ENCODE assay signal across 8 cellular contexts in genomic region chr19:8412783-8413592, GRCh38. TPM values are rescaled to one million over a fixed set of nuclear protein-coding genes. Genes with fewer than 3 reads are reported as not detected.
A peak's percentile ranks its signal among the peaks of the same experiment; 100 is the strongest.
DNase-seq lines count a peak whose midpoint lies in the region; ATAC-seq and TF ChIP-seq lines count a peak whose summit lies in the region.

TSS of gene MARCHF2 (plus strand) at chr19:8413305. CDS start at chr19:8421841, 8,536 bp downstream.

- H3K27ac ChIP-seq in colonic mucosa: no peak within 1 kb of the TSS

- peak; percentile 65 to 96 (median 92) for DNase-seq in C1 segment of cervical spinal cord (lab: John Stamatoyannopoulos, UW)
- DNase-seq in NCI-H526 (lab: John Stamatoyannopoulos, UW): peak; percentile 77 to 97
- DNase-seq in activated CD4-positive, alpha-beta T cell treated with anti-CD3 and anti-CD28 coated beads for 48 hours: peak; percentile 96
- DNase-seq in colonic mucosa: peak; percentile 95
- peak; percentile 98 for DNase-seq in left lobe of liver (ENCODE audit: low spot score)
- DNase-seq in stimulated activated CD4-positive, alpha-beta T cell treated with anti-CD3 and anti-CD28 coated beads, Interleukin-2, amount 100 ng/mL, for 24 hours: peak; percentile 94 to 96

- H3K9me3 ChIP-seq in colonic mucosa: no peaks in the 10 kb centered on the region

- H3K4me3 ChIP-seq in colonic mucosa: peak within 1 kb of the TSS; percentile 88

- peak; percentile 35 for TF ChIP-seq CTCF in colonic mucosa (IDR thresholded peaks at IDR 0.05)

- H3K27me3 ChIP-seq in colonic mucosa: no peaks in the 10 kb centered on the region

- H3K4me1 ChIP-seq in colonic mucosa: peaks cover 4% of the 10 kb centered on the region

- peak within 1 kb of the TSS; percentile 49 to 90 for H3K9ac ChIP-seq in colonic mucosa (ENCODE audit: low read depth in 2 of 2, low read length in 2 of 2)

- H3K36me3 ChIP-seq in colonic mucosa: no peaks in the 10 kb centered on the region

- ATAC-seq in GM19328 (IDR thresholded peaks at IDR 0.05; ENCODE audit: unreplicated experiment): peak; percentile 99
- peak; percentile 94 for ATAC-seq in HG03469 (IDR thresholded peaks at IDR 0.05; ENCODE audit: unreplicated experiment)
- peak; percentile 98 for ATAC-seq in left lobe of liver

- intact Hi-C loops in colonic mucosa (cut with DNase I): loop anchor here (5.0 kb wide), 1 partner anchor 89 kb away; the partner anchor contains the start of gene PRAM1

RNA-seq across cellular contexts. Expression of gene MARCHF2, which starts in this region (rescaled TPM):
- 10 to 100 TPM; 18.8 to 33.1 TPM for total RNA-seq in colonic mucosa
- total RNA-seq in left lobe of liver: 44.6 TPM
